1 cellular context compared by ENCODE assay signal in genomic region chr20:47317127-47317895, GRCh38.
TF ChIP-seq lines count a peak whose summit lies in the region.

No MANE protein-coding gene starts in this region.

TF ChIP-seq in HepG2, 621 proteins besides CTCF, POLR2A, EP300 and RAD21 (continued from another document and continues in another):
- no peak for TF ChIP-seq ZBTB44 (CRISPR knock-in tag; IDR thresholded peaks at IDR 0.05)
- TF ChIP-seq ZNF605 (CRISPR knock-in tag; IDR thresholded peaks at IDR 0.05): no peak
- TF ChIP-seq ZC3H13 (CRISPR knock-in tag; IDR thresholded peaks at IDR 0.05): no peak
- no peak for TF ChIP-seq IKZF4 (CRISPR knock-in tag; IDR thresholded peaks at IDR 0.05; ENCODE audit: borderline replicate concordance, low read depth, not compliant biosample characterization)
- TF ChIP-seq ZNF687 (CRISPR knock-in tag; IDR thresholded peaks at IDR 0.05): peak; percentile 81
- TF ChIP-seq, protein P1, sequence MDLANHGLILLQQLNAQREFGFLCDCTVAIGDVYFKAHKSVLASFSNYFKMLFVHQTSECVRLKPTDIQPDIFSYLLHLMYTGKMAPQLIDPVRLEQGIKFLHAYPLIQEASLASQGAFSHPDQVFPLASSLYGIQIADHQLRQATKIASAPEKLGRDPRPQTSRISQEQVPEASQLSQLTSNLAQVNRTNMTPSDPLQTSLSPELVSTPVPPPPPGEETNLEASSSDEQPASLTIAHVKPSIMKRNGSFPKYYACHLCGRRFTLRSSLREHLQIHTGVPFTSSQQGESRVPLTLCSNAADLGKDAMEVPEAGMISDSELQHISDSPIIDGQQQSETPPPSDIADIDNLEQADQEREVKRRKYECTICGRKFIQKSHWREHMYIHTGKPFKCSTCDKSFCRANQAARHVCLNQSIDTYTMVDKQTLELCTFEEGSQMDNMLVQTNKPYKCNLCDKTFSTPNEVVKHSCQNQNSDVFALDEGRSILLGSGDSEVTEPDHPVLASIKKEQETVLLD (CRISPR knock-in tag; IDR thresholded peaks at IDR 0.05; ENCODE audit: low read depth): no peak
- TF ChIP-seq, protein P2, sequence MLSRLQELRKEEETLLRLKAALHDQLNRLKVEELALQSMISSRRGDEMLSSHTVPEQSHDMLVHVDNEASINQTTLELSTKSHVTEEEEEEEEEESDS (CRISPR knock-in tag; IDR thresholded peaks at IDR 0.05; ENCODE audit: borderline replicate concordance): no peak
- TF ChIP-seq HNRNPUL1 (IDR thresholded peaks at IDR 0.05; ENCODE audit: low read depth, low read length): no peak
- no peak for TF ChIP-seq KLF9 (CRISPR knock-in tag; IDR thresholded peaks at IDR 0.05; ENCODE audit: low read depth)
- TF ChIP-seq STAG1 (CRISPR knock-in tag; IDR thresholded peaks at IDR 0.05): peak; percentile 7; the same call in 1 of the 2 replicates
- TF ChIP-seq, protein P3, sequence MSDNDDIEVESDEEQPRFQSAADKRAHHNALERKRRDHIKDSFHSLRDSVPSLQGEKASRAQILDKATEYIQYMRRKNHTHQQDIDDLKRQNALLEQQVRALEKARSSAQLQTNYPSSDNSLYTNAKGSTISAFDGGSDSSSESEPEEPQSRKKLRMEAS (IDR thresholded peaks at IDR 0.05): 0 out of 2 replicates have a peak, but pooled peaks have one; percentile 19
- TF ChIP-seq, protein P4, sequence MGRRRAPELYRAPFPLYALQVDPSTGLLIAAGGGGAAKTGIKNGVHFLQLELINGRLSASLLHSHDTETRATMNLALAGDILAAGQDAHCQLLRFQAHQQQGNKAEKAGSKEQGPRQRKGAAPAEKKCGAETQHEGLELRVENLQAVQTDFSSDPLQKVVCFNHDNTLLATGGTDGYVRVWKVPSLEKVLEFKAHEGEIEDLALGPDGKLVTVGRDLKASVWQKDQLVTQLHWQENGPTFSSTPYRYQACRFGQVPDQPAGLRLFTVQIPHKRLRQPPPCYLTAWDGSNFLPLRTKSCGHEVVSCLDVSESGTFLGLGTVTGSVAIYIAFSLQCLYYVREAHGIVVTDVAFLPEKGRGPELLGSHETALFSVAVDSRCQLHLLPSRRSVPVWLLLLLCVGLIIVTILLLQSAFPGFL (CRISPR knock-in tag; IDR thresholded peaks at IDR 0.05): no peak
- 0 out of 2 replicates have a peak, but pooled peaks have one; percentile 5 for TF ChIP-seq SNAPC4 (CRISPR knock-in tag; IDR thresholded peaks at IDR 0.05)
- no peak for TF ChIP-seq MIER2 (CRISPR knock-in tag; IDR thresholded peaks at IDR 0.05)
- TF ChIP-seq ATF7 (IDR thresholded peaks at IDR 0.05): no peak
- no peak for TF ChIP-seq ATF7 (CRISPR knock-in tag; IDR thresholded peaks at IDR 0.05)
- TF ChIP-seq SYNCRIP (IDR thresholded peaks at IDR 0.05; ENCODE audit: insufficient read depth, low read depth, low read length): no peak
- peak; percentile 49; the same call in 1 of the 2 replicates for TF ChIP-seq ZNF550 (CRISPR knock-in tag; IDR thresholded peaks at IDR 0.05; ENCODE audit: borderline replicate concordance)
- peak; percentile 37; the same call in 1 of the 2 replicates for TF ChIP-seq FOXC1 (CRISPR knock-in tag; IDR thresholded peaks at IDR 0.05; ENCODE audit: borderline replicate concordance)
- TF ChIP-seq, protein P5, sequence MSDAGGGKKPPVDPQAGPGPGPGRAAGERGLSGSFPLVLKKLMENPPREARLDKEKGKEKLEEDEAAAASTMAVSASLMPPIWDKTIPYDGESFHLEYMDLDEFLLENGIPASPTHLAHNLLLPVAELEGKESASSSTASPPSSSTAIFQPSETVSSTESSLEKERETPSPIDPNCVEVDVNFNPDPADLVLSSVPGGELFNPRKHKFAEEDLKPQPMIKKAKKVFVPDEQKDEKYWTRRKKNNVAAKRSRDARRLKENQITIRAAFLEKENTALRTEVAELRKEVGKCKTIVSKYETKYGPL (CRISPR knock-in tag; IDR thresholded peaks at IDR 0.05): no peak
- 0 out of 2 replicates have a peak, but pooled peaks have one; percentile 62 for TF ChIP-seq ZFP41 (CRISPR knock-in tag; IDR thresholded peaks at IDR 0.05; ENCODE audit: borderline replicate concordance)
- no peak for TF ChIP-seq PTBP1 (IDR thresholded peaks at IDR 0.05; ENCODE audit: low read depth, low read length, poor library complexity, severe bottlenecking)
- 0 out of 2 replicates have a peak, but pooled peaks have one; percentile 32 for TF ChIP-seq ZNF891 (CRISPR knock-in tag; IDR thresholded peaks at IDR 0.05)
- no peak for TF ChIP-seq ZNF251 (CRISPR knock-in tag; IDR thresholded peaks at IDR 0.05)
- TF ChIP-seq, protein P6, sequence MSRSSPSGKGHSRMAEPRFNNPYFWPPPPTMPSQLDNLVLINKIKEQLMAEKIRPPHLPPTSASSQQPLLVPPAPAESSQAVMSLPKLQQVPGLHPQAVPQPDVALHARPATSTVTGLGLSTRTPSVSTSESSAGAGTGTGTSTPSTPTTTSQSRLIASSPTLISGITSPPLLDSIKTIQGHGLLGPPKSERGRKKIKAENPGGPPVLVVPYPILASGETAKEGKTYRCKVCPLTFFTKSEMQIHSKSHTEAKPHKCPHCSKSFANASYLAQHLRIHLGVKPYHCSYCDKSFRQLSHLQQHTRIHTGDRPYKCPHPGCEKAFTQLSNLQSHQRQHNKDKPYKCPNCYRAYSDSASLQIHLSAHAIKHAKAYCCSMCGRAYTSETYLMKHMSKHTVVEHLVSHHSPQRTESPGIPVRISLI (CRISPR knock-in tag; IDR thresholded peaks at IDR 0.05; ENCODE audit: borderline replicate concordance): no peak
- TF ChIP-seq ZNF280B (CRISPR knock-in tag; IDR thresholded peaks at IDR 0.05; ENCODE audit: borderline replicate concordance): 0 out of 2 replicates have a peak, but pooled peaks have one; percentile 63
- no peak for TF ChIP-seq SMAD3 (CRISPR knock-in tag; IDR thresholded peaks at IDR 0.05)
- no peak for TF ChIP-seq ZFYVE20 (CRISPR knock-in tag; IDR thresholded peaks at IDR 0.05; ENCODE audit: borderline replicate concordance, low read depth)
- TF ChIP-seq GABPB1 (CRISPR knock-in tag; IDR thresholded peaks at IDR 0.05): peak; percentile 69
- no peak for TF ChIP-seq MBNL3 (CRISPR knock-in tag; conservative IDR thresholded peaks at IDR 0.05)
- no peak for TF ChIP-seq ZNF17 (CRISPR knock-in tag; IDR thresholded peaks at IDR 0.05)
- no peak for TF ChIP-seq STAT6 (CRISPR knock-in tag; IDR thresholded peaks at IDR 0.05; ENCODE audit: borderline replicate concordance)
